Comparison of ENCODE assay signal across 1 cellular context in the genomic region with DNA sequence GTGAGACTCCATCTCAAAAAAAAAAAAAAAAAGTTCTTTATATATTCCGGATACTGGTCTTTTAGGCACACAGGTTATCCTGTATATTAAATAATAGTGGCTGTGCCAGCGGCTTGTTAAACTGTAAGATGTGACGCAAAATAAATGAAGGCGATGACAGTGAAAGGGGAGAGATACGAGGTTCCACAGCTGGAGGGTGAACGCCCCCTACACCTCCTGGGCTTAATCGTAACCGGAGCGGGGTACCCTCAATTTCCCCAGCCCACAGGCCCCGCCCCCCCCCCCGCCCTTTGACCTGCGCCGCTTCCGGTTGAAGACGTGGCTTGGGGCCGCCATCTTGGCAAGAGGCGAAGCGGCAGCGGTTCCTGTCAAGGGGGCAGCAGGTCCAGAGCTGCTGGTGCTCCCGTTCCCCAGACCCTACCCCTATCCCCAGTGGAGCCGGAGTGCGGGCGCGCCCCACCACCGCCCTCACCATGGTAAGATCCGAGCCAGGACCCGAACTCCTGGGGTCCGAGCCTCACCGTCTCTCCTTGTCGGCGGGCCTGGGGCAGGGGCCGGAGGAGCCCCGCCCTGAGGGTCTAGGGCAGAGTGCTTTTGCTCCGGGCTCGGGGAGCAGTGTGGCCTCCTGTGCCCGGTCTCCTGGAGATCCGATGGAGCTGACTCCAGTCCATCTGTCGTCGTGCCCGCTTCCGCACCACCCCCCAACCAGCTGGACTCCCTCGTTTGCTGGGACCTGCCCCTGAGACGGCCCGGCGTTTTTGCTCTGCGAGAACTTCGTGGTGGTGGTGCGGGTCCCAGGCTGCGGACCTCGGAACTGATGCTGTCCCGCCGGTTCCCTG.
TF ChIP-seq lines count a peak whose summit lies in the region.

A gene (plus strand): TSS at position 335 of the 839 bp plus-strand sequence. CDS start 139 bp downstream, at position 474.

TF ChIP-seq in HepG2, 621 proteins besides CTCF, POLR2A, EP300 and RAD21 (continued from another document and continues in another):
- TF ChIP-seq, protein P1, sequence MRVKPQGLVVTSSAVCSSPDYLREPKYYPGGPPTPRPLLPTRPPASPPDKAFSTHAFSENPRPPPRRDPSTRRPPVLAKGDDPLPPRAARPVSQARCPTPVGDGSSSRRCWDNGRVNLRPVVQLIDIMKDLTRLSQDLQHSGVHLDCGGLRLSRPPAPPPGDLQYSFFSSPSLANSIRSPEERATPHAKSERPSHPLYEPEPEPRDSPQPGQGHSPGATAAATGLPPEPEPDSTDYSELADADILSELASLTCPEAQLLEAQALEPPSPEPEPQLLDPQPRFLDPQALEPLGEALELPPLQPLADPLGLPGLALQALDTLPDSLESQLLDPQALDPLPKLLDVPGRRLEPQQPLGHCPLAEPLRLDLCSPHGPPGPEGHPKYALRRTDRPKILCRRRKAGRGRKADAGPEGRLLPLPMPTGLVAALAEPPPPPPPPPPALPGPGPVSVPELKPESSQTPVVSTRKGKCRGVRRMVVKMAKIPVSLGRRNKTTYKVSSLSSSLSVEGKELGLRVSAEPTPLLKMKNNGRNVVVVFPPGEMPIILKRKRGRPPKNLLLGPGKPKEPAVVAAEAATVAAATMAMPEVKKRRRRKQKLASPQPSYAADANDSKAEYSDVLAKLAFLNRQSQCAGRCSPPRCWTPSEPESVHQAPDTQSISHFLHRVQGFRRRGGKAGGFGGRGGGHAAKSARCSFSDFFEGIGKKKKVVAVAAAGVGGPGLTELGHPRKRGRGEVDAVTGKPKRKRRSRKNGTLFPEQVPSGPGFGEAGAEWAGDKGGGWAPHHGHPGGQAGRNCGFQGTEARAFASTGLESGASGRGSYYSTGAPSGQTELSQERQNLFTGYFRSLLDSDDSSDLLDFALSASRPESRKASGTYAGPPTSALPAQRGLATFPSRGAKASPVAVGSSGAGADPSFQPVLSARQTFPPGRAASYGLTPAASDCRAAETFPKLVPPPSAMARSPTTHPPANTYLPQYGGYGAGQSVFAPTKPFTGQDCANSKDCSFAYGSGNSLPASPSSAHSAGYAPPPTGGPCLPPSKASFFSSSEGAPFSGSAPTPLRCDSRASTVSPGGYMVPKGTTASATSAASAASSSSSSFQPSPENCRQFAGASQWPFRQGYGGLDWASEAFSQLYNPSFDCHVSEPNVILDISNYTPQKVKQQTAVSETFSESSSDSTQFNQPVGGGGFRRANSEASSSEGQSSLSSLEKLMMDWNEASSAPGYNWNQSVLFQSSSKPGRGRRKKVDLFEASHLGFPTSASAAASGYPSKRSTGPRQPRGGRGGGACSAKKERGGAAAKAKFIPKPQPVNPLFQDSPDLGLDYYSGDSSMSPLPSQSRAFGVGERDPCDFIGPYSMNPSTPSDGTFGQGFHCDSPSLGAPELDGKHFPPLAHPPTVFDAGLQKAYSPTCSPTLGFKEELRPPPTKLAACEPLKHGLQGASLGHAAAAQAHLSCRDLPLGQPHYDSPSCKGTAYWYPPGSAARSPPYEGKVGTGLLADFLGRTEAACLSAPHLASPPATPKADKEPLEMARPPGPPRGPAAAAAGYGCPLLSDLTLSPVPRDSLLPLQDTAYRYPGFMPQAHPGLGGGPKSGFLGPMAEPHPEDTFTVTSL (CRISPR knock-in tag; IDR thresholded peaks at IDR 0.05; ENCODE audit: borderline replicate concordance), result no peak
- TF ChIP-seq PHB2 (IDR thresholded peaks at IDR 0.05; ENCODE audit: partially characterized antibody) (no peak), THAP11 (CRISPR knock-in tag; IDR thresholded peaks at IDR 0.05) (peak; percentile 55), BRD4 (CRISPR knock-in tag; IDR thresholded peaks at IDR 0.05) (peak; percentile 85), SOX13 (IDR thresholded peaks at IDR 0.05) (no peak), SOX13 (CRISPR knock-in tag; conservative IDR thresholded peaks at IDR 0.05 in 1 of 2, IDR thresholded peaks at IDR 0.05 in 1 of 2) (no peak), ZNF143 (CRISPR knock-in tag; IDR thresholded peaks at IDR 0.05) (no peak; the same call in 1 of the 2 replicates), ZNF10 (CRISPR knock-in tag; IDR thresholded peaks at IDR 0.05; ENCODE audit: borderline replicate concordance, low read depth) (no peak), SALL2 (CRISPR knock-in tag; IDR thresholded peaks at IDR 0.05) (peak; percentile 62; the same call in 1 of the 2 replicates), ETV5 (CRISPR knock-in tag; IDR thresholded peaks at IDR 0.05; ENCODE audit: borderline replicate concordance) (peak; percentile 57), ZNF83 (CRISPR knock-in tag; IDR thresholded peaks at IDR 0.05; ENCODE audit: borderline replicate concordance) (no peak), TOPORS (CRISPR knock-in tag; IDR thresholded peaks at IDR 0.05) (no peak), IRF2 (CRISPR knock-in tag; IDR thresholded peaks at IDR 0.05) (0 out of 2 replicates have a peak, but pooled peaks have one; percentile 5), DNMT1 (CRISPR knock-in tag; IDR thresholded peaks at IDR 0.05) (no peak), FOXK2 (IDR thresholded peaks at IDR 0.05) (no peak), ZNF724P (CRISPR knock-in tag; IDR thresholded peaks at IDR 0.05; ENCODE audit: borderline replicate concordance) (no peak), MBNL3 (CRISPR knock-in tag; conservative IDR thresholded peaks at IDR 0.05) (no peak), YY1 (IDR thresholded peaks at IDR 0.05; ENCODE audit: insufficient read depth, insufficient replicate concordance, low read depth, low read length) (peak; percentile 93), HNRNPLL (IDR thresholded peaks at IDR 0.05; ENCODE audit: low read depth, low read length, poor library complexity, severe bottlenecking) (peak; percentile 38), ZNF530 (CRISPR knock-in tag; IDR thresholded peaks at IDR 0.05; ENCODE audit: low read depth) (no peak), KDM3A (CRISPR knock-in tag; IDR thresholded peaks at IDR 0.05; ENCODE audit: low read depth) (peak; percentile 70; the same call in 1 of the 2 replicates), ZFX (CRISPR knock-in tag; IDR thresholded peaks at IDR 0.05; ENCODE audit: low read depth) (peak; percentile 82), ZNF232 (CRISPR knock-in tag; IDR thresholded peaks at IDR 0.05; ENCODE audit: borderline replicate concordance) (peak; percentile 57; the same call in 1 of the 2 replicates), ZNF563 (CRISPR knock-in tag; IDR thresholded peaks at IDR 0.05) (peak; percentile 70; the same call in 1 of the 2 replicates), RBM39 (IDR thresholded peaks at IDR 0.05; ENCODE audit: low read depth, low read length, poor library complexity, severe bottlenecking) (peak; percentile 80), ZNF788 (CRISPR knock-in tag; IDR thresholded peaks at IDR 0.05; ENCODE audit: borderline replicate concordance) (no peak), HNF4A (CRISPR knock-in tag; IDR thresholded peaks at IDR 0.05) (no peak)
- TF ChIP-seq, protein P2, sequence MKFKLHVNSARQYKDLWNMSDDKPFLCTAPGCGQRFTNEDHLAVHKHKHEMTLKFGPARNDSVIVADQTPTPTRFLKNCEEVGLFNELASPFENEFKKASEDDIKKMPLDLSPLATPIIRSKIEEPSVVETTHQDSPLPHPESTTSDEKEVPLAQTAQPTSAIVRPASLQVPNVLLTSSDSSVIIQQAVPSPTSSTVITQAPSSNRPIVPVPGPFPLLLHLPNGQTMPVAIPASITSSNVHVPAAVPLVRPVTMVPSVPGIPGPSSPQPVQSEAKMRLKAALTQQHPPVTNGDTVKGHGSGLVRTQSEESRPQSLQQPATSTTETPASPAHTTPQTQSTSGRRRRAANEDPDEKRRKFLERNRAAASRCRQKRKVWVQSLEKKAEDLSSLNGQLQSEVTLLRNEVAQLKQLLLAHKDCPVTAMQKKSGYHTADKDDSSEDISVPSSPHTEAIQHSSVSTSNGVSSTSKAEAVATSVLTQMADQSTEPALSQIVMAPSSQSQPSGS (CRISPR knock-in tag; IDR thresholded peaks at IDR 0.05), result peak; percentile 22; the same call in 1 of the 2 replicates
- TF ChIP-seq, protein P3, sequence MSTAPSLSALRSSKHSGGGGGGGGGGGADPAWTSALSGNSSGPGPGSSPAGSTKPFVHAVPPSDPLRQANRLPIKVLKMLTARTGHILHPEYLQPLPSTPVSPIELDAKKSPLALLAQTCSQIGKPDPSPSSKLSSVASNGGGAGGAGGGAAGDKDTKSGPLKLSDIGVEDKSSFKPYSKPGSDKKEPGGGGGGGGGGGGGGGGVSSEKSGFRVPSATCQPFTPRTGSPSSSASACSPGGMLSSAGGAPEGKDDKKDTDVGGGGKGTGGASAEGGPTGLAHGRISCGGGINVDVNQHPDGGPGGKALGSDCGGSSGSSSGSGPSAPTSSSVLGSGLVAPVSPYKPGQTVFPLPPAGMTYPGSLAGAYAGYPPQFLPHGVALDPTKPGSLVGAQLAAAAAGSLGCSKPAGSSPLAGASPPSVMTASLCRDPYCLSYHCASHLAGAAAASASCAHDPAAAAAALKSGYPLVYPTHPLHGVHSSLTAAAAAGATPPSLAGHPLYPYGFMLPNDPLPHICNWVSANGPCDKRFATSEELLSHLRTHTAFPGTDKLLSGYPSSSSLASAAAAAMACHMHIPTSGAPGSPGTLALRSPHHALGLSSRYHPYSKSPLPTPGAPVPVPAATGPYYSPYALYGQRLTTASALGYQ (CRISPR knock-in tag; IDR thresholded peaks at IDR 0.05), result peak; percentile 59; the same call in 1 of the 2 replicates
- TF ChIP-seq, protein P4, sequence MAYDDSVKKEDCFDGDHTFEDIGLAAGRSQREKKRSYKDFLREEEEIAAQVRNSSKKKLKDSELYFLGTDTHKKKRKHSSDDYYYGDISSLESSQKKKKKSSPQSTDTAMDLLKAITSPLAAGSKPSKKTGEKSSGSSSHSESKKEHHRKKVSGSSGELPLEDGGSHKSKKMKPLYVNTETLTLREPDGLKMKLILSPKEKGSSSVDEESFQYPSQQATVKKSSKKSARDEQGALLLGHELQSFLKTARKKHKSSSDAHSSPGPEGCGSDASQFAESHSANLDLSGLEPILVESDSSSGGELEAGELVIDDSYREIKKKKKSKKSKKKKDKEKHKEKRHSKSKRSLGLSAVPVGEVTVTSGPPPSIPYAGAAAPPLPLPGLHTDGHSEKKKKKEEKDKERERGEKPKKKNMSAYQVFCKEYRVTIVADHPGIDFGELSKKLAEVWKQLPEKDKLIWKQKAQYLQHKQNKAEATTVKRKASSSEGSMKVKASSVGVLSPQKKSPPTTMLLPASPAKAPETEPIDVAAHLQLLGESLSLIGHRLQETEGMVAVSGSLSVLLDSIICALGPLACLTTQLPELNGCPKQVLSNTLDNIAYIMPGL (CRISPR knock-in tag; IDR thresholded peaks at IDR 0.05; ENCODE audit: borderline replicate concordance in 1 of 2, low read depth in 1 of 2), result peak in 1 of 2 experiments; percentile 70; a peak in 2 of 4 replicates
- TF ChIP-seq, protein P5, sequence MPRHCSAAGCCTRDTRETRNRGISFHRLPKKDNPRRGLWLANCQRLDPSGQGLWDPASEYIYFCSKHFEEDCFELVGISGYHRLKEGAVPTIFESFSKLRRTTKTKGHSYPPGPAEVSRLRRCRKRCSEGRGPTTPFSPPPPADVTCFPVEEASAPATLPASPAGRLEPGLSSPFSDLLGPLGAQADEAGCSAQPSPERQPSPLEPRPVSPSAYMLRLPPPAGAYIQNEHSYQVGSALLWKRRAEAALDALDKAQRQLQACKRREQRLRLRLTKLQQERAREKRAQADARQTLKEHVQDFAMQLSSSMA (CRISPR knock-in tag; IDR thresholded peaks at IDR 0.05), result peak; percentile 61; the same call in 1 of the 2 replicates
- TF ChIP-seq, protein P6, sequence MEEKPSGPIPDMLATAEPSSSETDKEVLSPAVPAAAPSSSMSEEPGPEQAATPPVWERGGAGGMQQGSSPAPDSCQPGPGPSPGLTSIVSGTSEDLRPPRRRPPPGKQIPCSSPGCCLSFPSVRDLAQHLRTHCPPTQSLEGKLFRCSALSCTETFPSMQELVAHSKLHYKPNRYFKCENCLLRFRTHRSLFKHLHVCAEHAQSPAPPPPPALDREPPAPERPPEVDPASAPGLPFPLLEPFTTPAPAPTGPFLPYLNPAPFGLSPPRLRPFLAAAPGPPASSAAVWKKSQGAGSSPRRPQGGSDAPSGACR (CRISPR knock-in tag; IDR thresholded peaks at IDR 0.05), result peak; percentile 50; the same call in 1 of the 2 replicates
- TF ChIP-seq, protein P7, sequence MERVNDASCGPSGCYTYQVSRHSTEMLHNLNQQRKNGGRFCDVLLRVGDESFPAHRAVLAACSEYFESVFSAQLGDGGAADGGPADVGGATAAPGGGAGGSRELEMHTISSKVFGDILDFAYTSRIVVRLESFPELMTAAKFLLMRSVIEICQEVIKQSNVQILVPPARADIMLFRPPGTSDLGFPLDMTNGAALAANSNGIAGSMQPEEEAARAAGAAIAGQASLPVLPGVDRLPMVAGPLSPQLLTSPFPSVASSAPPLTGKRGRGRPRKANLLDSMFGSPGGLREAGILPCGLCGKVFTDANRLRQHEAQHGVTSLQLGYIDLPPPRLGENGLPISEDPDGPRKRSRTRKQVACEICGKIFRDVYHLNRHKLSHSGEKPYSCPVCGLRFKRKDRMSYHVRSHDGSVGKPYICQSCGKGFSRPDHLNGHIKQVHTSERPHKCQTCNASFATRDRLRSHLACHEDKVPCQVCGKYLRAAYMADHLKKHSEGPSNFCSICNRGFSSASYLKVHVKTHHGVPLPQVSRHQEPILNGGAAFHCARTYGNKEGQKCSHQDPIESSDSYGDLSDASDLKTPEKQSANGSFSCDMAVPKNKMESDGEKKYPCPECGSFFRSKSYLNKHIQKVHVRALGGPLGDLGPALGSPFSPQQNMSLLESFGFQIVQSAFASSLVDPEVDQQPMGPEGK (CRISPR knock-in tag; IDR thresholded peaks at IDR 0.05), result peak; percentile 60; the same call in 1 of the 2 replicates
- TF ChIP-seq, protein P8, sequence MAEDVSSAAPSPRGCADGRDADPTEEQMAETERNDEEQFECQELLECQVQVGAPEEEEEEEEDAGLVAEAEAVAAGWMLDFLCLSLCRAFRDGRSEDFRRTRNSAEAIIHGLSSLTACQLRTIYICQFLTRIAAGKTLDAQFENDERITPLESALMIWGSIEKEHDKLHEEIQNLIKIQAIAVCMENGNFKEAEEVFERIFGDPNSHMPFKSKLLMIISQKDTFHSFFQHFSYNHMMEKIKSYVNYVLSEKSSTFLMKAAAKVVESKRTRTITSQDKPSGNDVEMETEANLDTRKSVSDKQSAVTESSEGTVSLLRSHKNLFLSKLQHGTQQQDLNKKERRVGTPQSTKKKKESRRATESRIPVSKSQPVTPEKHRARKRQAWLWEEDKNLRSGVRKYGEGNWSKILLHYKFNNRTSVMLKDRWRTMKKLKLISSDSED (CRISPR knock-in tag; IDR thresholded peaks at IDR 0.05), result no peak
- TF ChIP-seq, protein P9, sequence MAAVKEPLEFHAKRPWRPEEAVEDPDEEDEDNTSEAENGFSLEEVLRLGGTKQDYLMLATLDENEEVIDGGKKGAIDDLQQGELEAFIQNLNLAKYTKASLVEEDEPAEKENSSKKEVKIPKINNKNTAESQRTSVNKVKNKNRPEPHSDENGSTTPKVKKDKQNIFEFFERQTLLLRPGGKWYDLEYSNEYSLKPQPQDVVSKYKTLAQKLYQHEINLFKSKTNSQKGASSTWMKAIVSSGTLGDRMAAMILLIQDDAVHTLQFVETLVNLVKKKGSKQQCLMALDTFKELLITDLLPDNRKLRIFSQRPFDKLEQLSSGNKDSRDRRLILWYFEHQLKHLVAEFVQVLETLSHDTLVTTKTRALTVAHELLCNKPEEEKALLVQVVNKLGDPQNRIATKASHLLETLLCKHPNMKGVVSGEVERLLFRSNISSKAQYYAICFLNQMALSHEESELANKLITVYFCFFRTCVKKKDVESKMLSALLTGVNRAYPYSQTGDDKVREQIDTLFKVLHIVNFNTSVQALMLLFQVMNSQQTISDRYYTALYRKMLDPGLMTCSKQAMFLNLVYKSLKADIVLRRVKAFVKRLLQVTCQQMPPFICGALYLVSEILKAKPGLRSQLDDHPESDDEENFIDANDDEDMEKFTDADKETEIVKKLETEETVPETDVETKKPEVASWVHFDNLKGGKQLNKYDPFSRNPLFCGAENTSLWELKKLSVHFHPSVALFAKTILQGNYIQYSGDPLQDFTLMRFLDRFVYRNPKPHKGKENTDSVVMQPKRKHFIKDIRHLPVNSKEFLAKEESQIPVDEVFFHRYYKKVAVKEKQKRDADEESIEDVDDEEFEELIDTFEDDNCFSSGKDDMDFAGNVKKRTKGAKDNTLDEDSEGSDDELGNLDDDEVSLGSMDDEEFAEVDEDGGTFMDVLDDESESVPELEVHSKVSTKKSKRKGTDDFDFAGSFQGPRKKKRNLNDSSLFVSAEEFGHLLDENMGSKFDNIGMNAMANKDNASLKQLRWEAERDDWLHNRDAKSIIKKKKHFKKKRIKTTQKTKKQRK (IDR thresholded peaks at IDR 0.05; ENCODE audit: low read length), result no peak
